Comparison of ENCODE assay signal across 12 cellular contexts in the genomic region with DNA sequence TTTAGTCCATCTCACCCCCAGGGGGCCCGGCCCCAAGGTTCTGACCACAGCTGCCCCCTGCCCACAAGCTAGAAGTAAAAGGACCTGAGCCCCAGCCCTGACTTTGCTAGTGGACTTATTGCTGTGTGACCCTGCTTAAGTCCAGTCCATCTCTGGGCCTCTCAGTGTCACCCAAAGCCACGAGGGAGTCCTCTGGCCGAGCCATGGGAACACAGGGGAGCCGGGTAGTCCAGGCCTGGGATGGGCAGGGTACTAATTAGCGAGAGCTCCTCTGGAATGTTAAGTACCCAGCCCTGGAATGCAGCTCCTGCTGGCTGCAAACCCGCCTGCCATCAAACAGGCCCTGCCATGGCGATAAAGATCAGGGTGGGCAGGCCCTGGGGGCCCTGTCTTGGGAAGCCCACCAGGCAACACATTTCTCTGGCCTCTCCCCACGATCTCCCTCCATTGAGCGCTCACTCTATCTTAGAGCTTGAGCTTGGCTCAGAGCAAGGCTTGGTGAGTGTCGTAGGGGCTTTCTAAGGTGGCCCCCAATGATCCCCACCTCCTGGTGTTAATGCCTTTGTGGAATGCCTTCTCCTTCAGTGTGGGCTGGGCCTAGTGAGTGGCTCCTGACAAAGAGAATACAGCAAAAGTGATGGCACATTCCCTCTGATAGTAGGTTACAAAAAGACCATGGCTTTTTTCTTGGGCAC.
DNase-seq lines count a peak whose midpoint lies in the region; ATAC-seq and TF ChIP-seq lines count a peak whose summit lies in the region.
"Had no signal": no experiment of that assay in that cellular context is flagged by ENCODE, and none has a peak within 500 bp of the region (broad histone marks: within the 10 kb centered on the region; RNA-seq: fewer than 3 reads in every experiment).

No MANE protein-coding gene starts in this region.

- TF ChIP-seq POLR2A in erythroblast (IDR thresholded peaks at IDR 0.05; ENCODE audit: low read length) = no peak

- H3K9me3 ChIP-seq in cardiac muscle cell (ENCODE audit: low read depth) = no peaks in the 10 kb centered on the region
- H3K9me3 ChIP-seq in mesodermal cell (ENCODE audit: control insufficient read depth, low read length) = no peaks in the 10 kb centered on the region
- no peaks in the 10 kb centered on the region for H3K9me3 ChIP-seq in upper lobe of right lung
- H3K9me3 ChIP-seq: esophagus muscularis mucosa had no signal

- peak; percentile 47 for DNase-seq in activated effector memory CD4-positive, alpha-beta T cell treated with anti-CD3 and anti-CD28 coated beads, Interleukin-2, amount 50 U/mL, for 16 hours
- no peak for DNase-seq in activated effector memory CD4-positive, alpha-beta T cell treated with Interleukin-2 at 50 U/mL for 16 hours
- DNase-seq in cardiac muscle cell (ENCODE audit: low read depth in 1 of 2, low spot score in 1 of 2) (peak in 1 of 2 donors; percentile 91), upper lobe of right lung (no peak), erythroblast (lab: John Stamatoyannopoulos, UW) (no peak), NCI-H345 treated with DMSO at 0.1 percent for 48 hours (lab: John Stamatoyannopoulos, UW; ENCODE audit: unreplicated experiment) (no peak)
- DNase-seq: 8988T; activated naive CD4-positive, alpha-beta T cell treated with anti-CD3 and anti-CD28 coated beads, Interleukin-2, amount 10 ng/mL, durations not matched to agents 7 days and 5 days; natural killer cell had no signal

- WGBS in mesodermal cell (ENCODE audit: insufficient coverage in 2 of 2), 2 experiments = 10 to 30% methylated on average over 5 to 8 of the region's 10 CpGs

- no peak overlapping the region for H3K4me3 ChIP-seq in cardiac muscle cell
- H3K4me3 ChIP-seq in mesodermal cell (ENCODE audit: extremely low read depth, insufficient read depth, low read length, poor library complexity, severe bottlenecking) = no peak overlapping the region
- H3K4me3 ChIP-seq in upper lobe of right lung = no peak overlapping the region
- H3K4me3 ChIP-seq: esophagus muscularis mucosa had no signal

- TF ChIP-seq CTCF in cardiac muscle cell (IDR thresholded peaks at IDR 0.05; ENCODE audit: low read depth, low read length) = no peak
- no peak for TF ChIP-seq CTCF in upper lobe of right lung (IDR thresholded peaks at IDR 0.05)

- intact Hi-C loops in upper lobe of right lung (cut with DNase I) = no loop called here

- H3K27me3 ChIP-seq in cardiac muscle cell (no peaks in the 10 kb centered on the region), upper lobe of right lung (no peaks in the 10 kb centered on the region)
- H3K27me3 ChIP-seq: esophagus muscularis mucosa had no signal

- peak; percentile 75 for ATAC-seq in upper lobe of right lung
- no peak for ATAC-seq in GM21576 (IDR thresholded peaks at IDR 0.05; ENCODE audit: unreplicated experiment)
- ATAC-seq: natural killer cell had no signal

- H3K4me1 ChIP-seq in cardiac muscle cell (ENCODE audit: low read depth) (peaks cover 31% of the 10 kb centered on the region), mesodermal cell (ENCODE audit: control insufficient read depth, insufficient read depth, low read length, poor library complexity, severe bottlenecking) (peaks cover 34% of the 10 kb centered on the region), upper lobe of right lung (peaks cover 24% of the 10 kb centered on the region)

- peak overlapping the region; percentile 98 for H3K27ac ChIP-seq in cardiac muscle cell
- H3K27ac ChIP-seq in mesodermal cell (ENCODE audit: low read depth, low read length, severe bottlenecking) = peak overlapping the region; percentile 93
- H3K27ac ChIP-seq in upper lobe of right lung = peak overlapping the region; percentile 68
- H3K27ac ChIP-seq: esophagus muscularis mucosa had no signal

- H3K36me3 ChIP-seq in cardiac muscle cell (no peaks in the 10 kb centered on the region), mesodermal cell (ENCODE audit: control insufficient read depth, insufficient read depth, low read length) (no peaks in the 10 kb centered on the region), upper lobe of right lung (no peaks in the 10 kb centered on the region)
- H3K36me3 ChIP-seq: esophagus muscularis mucosa had no signal
